ENCODE assay signal across 22 cellular contexts in the genomic region with DNA sequence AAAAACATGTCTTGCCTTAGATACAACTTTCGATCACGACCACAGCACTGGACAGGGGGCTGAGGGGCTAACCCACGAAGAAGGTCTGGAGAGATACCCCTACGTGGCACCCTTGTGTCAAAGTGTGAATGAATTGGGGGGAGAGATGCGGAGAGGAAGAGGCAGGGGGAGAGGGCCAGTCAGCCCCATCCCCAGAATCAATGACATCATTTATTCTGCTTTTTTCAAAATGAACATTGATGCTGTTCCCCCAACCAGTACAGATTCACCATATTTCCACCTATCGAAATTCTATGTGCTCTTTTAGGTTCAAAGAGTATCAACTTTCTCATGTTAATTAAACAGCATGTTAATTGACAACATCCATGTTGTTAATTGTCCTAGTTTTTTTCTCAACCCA. TPM values are rescaled to one million over a fixed set of nuclear protein-coding genes. Genes with fewer than 3 reads are reported as not detected.
DNase-seq lines count a peak whose midpoint lies in the region; ATAC-seq and TF ChIP-seq lines count a peak whose summit lies in the region.
"Had no signal": no experiment of that assay in that cellular context is flagged by ENCODE, and none has a peak within 500 bp of the region (broad histone marks: within the 10 kb centered on the region; RNA-seq: fewer than 3 reads in every experiment).

No MANE protein-coding gene starts in this region.

- no peak overlapping the region; a peak in 1 of 22 replicates for H3K4me2 ChIP-seq in BLaER1 treated with 17β-estradiol and CSF1 and Interleukin-3, amounts not matched to agents 10 nM and 100 nM
- no peak overlapping the region for H3K4me2 ChIP-seq in Karpas-422 (ENCODE audit: low read depth, low read length, poor library complexity, severe bottlenecking)
- H3K4me2 ChIP-seq: BLaER1 had no signal

- CTCF ChIA-PET in activated CD4-positive, alpha-beta T cell treated with anti-CD3 and anti-CD28 coated beads, Interleukin-2, amount 10 ng/mL, durations not matched to agents 7 days and 5 days (lab: Charles Lee), result no interaction called here

- H3K4me3 ChIP-seq in BLaER1 treated with 17β-estradiol and CSF1 and Interleukin-3, amounts not matched to agents 10 nM and 100 nM, result no peak overlapping the region
- H3K4me3 ChIP-seq in Karpas-422 (ENCODE audit: low read length), result no peak overlapping the region
- H3K4me3 ChIP-seq: BLaER1 had no signal

- ATAC-seq in activated T-helper 17 cell treated with anti-CD3 and anti-CD28 coated beads, Interleukin-2, amount 50 U/mL, for 72 hours (replicated peaks), result no peak
- no peak for ATAC-seq in HG02763 (IDR thresholded peaks at IDR 0.05; ENCODE audit: unreplicated experiment)
- ATAC-seq in HG02610 (IDR thresholded peaks at IDR 0.05; ENCODE audit: unreplicated experiment), result no peak
- ATAC-seq: HCT116, SK-N-SH treated with all-trans-retinoic acid at 6 μM for 48 hours had no signal

- H3K27ac Mint-ChIP-seq in activated T-helper 17 cell treated with anti-CD3 and anti-CD28 coated beads, Interleukin-2, amount 50 U/mL, for 72 hours, result peak overlapping the region; percentile 15
- no peak overlapping the region for H3K27ac Mint-ChIP-seq in endothelial cell (ENCODE audit: unreplicated experiment)
- no peak overlapping the region for H3K27ac Mint-ChIP-seq in activated CD4-positive, alpha-beta T cell treated with anti-CD3 and anti-CD28 coated beads, Interleukin-2, amount 10 ng/mL, durations not matched to agents 7 days and 5 days

- H3K9ac ChIP-seq in BLaER1 treated with 17β-estradiol and CSF1 and Interleukin-3, amounts not matched to agents 10 nM and 100 nM, result no peak overlapping the region
- no peak overlapping the region for H3K9ac ChIP-seq in Karpas-422 (ENCODE audit: low read length)
- H3K9ac ChIP-seq: BLaER1 had no signal

- H3K4me1 Mint-ChIP-seq in activated T-helper 17 cell treated with anti-CD3 and anti-CD28 coated beads, Interleukin-2, amount 50 U/mL, for 72 hours, result peaks cover 22% of the 10 kb centered on the region
- peaks cover 61% of the 10 kb centered on the region for H3K4me1 Mint-ChIP-seq in endothelial cell (ENCODE audit: unreplicated experiment)
- H3K4me1 Mint-ChIP-seq in activated CD4-positive, alpha-beta T cell treated with anti-CD3 and anti-CD28 coated beads, Interleukin-2, amount 10 ng/mL, durations not matched to agents 7 days and 5 days, result peaks cover 6% of the 10 kb centered on the region

- H3K27me3 ChIP-seq in BLaER1 treated with 17β-estradiol and CSF1 and Interleukin-3, amounts not matched to agents 10 nM and 100 nM, result no peaks in the 10 kb centered on the region
- H3K27me3 ChIP-seq in Karpas-422 (ENCODE audit: low read length), result no peaks in the 10 kb centered on the region
- H3K27me3 ChIP-seq: BLaER1 had no signal

- no peak overlapping the region for H3K4me3 Mint-ChIP-seq in activated T-helper 17 cell treated with anti-CD3 and anti-CD28 coated beads, Interleukin-2, amount 50 U/mL, for 72 hours
- peak overlapping the region; percentile 5 for H3K4me3 Mint-ChIP-seq in endothelial cell (ENCODE audit: unreplicated experiment)
- no peak overlapping the region for H3K4me3 Mint-ChIP-seq in activated CD4-positive, alpha-beta T cell treated with anti-CD3 and anti-CD28 coated beads, Interleukin-2, amount 10 ng/mL, durations not matched to agents 7 days and 5 days
- H3K4me3 Mint-ChIP-seq: CD4-positive, alpha-beta memory T cell had no signal

- peaks cover 37 to 93% (median 74%) of the 10 kb centered on the region in 11 experiments for H3K36me3 ChIP-seq in BLaER1 treated with 17β-estradiol and CSF1 and Interleukin-3, amounts not matched to agents 10 nM and 100 nM
- H3K36me3 ChIP-seq in Karpas-422 (ENCODE audit: insufficient read depth, low read length), result peaks cover 36% of the 10 kb centered on the region

- H3K27ac ChIP-seq in BLaER1 treated with 17β-estradiol and CSF1 and Interleukin-3, amounts not matched to agents 10 nM and 100 nM, result peak overlapping the region in 6 of 11 experiments; percentile 38 to 85 (median 78); a peak in 7 of 22 replicates
- peak overlapping the region; percentile 92 for H3K27ac ChIP-seq in Karpas-422 (ENCODE audit: low read length)
- H3K27ac ChIP-seq: BLaER1 had no signal

- H3K9me2 ChIP-seq in Karpas-422 (replicated peaks; ENCODE audit: insufficient read depth, low read length), result no peaks in the 10 kb centered on the region

- H3K9me3 Mint-ChIP-seq in activated T-helper 17 cell treated with anti-CD3 and anti-CD28 coated beads, Interleukin-2, amount 50 U/mL, for 72 hours, result no peaks in the 10 kb centered on the region
- no peaks in the 10 kb centered on the region for H3K9me3 Mint-ChIP-seq in endothelial cell (ENCODE audit: unreplicated experiment)
- no peaks in the 10 kb centered on the region for H3K9me3 Mint-ChIP-seq in activated CD4-positive, alpha-beta T cell treated with anti-CD3 and anti-CD28 coated beads, Interleukin-2, amount 10 ng/mL, durations not matched to agents 7 days and 5 days
- H3K9me3 Mint-ChIP-seq: CD4-positive, alpha-beta memory T cell had no signal

- H2AFZ ChIP-seq in Karpas-422 (ENCODE audit: low read length), result no peak overlapping the region

- H3K9me3 ChIP-seq in BLaER1 treated with 17β-estradiol and CSF1 and Interleukin-3, amounts not matched to agents 10 nM and 100 nM (replicated peaks in 1 of 11), result 0 out of 22 replicates have a peak, but pooled peaks cover 0 to 4% (median 0%) of the 10 kb centered on the region in 11 experiments
- H3K9me3 ChIP-seq in Karpas-422 (ENCODE audit: low read length), result no peaks in the 10 kb centered on the region
- H3K9me3 ChIP-seq: BLaER1 had no signal

- peaks cover 5 to 56% (median 23%) of the 10 kb centered on the region in 11 experiments; a peak in 12 of 22 replicates for H4K20me1 ChIP-seq in BLaER1 treated with 17β-estradiol and CSF1 and Interleukin-3, amounts not matched to agents 10 nM and 100 nM
- H4K20me1 ChIP-seq in Karpas-422 (ENCODE audit: insufficient read depth, low read depth, low read length), result no peaks in the 10 kb centered on the region

- DNase-seq in Karpas-422 (no peak), endothelial cell (ENCODE audit: low spot score) (no peak), T1000 (lab: John Stamatoyannopoulos, UW) (no peak)
- DNase-seq in activated CD4-positive, alpha-beta T cell treated with anti-CD3 and anti-CD28 coated beads, Interleukin-2, amount 10 ng/mL, durations not matched to agents 7 days and 5 days, result no peak
- DNase-seq: CD4-positive, alpha-beta memory T cell; COR-L47; GDM1; KBM-7; MM.1S; NCI-H1417; NCI-H1694; NCI-H2029 treated with DMSO at 0.1 percent for 48 hours; NCI-H2227 treated with DMSO at 0.1 percent for 48 hours; NCI-H510A; NCI-H69 had no signal

- H3K4me1 ChIP-seq in BLaER1 treated with 17β-estradiol and CSF1 and Interleukin-3, amounts not matched to agents 10 nM and 100 nM, result peaks cover 27 to 88% (median 49%) of the 10 kb centered on the region in 10 experiments
- H3K4me1 ChIP-seq in Karpas-422 (ENCODE audit: low read length), result peaks cover 85% of the 10 kb centered on the region

- no peak for TF ChIP-seq CTCF in endothelial cell (IDR thresholded peaks at IDR 0.05; ENCODE audit: unreplicated experiment)

- H3K27me3 Mint-ChIP-seq in activated T-helper 17 cell treated with anti-CD3 and anti-CD28 coated beads, Interleukin-2, amount 50 U/mL, for 72 hours, result no peaks in the 10 kb centered on the region
- peaks cover 5% of the 10 kb centered on the region for H3K27me3 Mint-ChIP-seq in endothelial cell (ENCODE audit: unreplicated experiment)
- H3K27me3 Mint-ChIP-seq in activated CD4-positive, alpha-beta T cell treated with anti-CD3 and anti-CD28 coated beads, Interleukin-2, amount 10 ng/mL, durations not matched to agents 7 days and 5 days, result no peaks in the 10 kb centered on the region
- H3K27me3 Mint-ChIP-seq: CD4-positive, alpha-beta memory T cell had no signal

- POLR2A ChIA-PET in activated CD4-positive, alpha-beta T cell treated with anti-CD3 and anti-CD28 coated beads, Interleukin-2, amount 10 ng/mL, durations not matched to agents 7 days and 5 days (lab: Charles Lee), result no interaction called here

- H3K79me2 ChIP-seq in Karpas-422 (ENCODE audit: low read length), result peaks cover 93% of the 10 kb centered on the region

- peaks cover 29% of the 10 kb centered on the region for H3K36me3 Mint-ChIP-seq in activated T-helper 17 cell treated with anti-CD3 and anti-CD28 coated beads, Interleukin-2, amount 50 U/mL, for 72 hours (ENCODE audit: low read depth)
- peaks cover 50% of the 10 kb centered on the region for H3K36me3 Mint-ChIP-seq in endothelial cell (ENCODE audit: low read depth, unreplicated experiment)
- H3K36me3 Mint-ChIP-seq in activated CD4-positive, alpha-beta T cell treated with anti-CD3 and anti-CD28 coated beads, Interleukin-2, amount 10 ng/mL, durations not matched to agents 7 days and 5 days (ENCODE audit: low read depth), result peaks cover 12% of the 10 kb centered on the region

RNA-seq across cellular contexts. Expression of a gene that starts 32.4 kb away (rescaled TPM):
- 33.8 and 42.6 TPM in 2 replicates for total RNA-seq in Karpas-422 (2014; rRNA removed; shearing (Covaris generic); ENCODE audit: low replicate concordance)
- 10 to 100 TPM; 29.5 to 39.5 TPM for total RNA-seq in activated T-helper 17 cell treated with anti-CD3 and anti-CD28 coated beads, Interleukin-2, amount 50 U/mL, for 72 hours
- total RNA-seq in endothelial cell (ENCODE audit: unreplicated experiment), result 231 TPM
- 10 to 100 TPM; 60.5 to 64.8 TPM for total RNA-seq in activated CD4-positive, alpha-beta T cell treated with anti-CD3 and anti-CD28 coated beads, Interleukin-2, amount 10 ng/mL, durations not matched to agents 7 days and 5 days
